1 cellular context compared by ENCODE assay signal in the genomic region with DNA sequence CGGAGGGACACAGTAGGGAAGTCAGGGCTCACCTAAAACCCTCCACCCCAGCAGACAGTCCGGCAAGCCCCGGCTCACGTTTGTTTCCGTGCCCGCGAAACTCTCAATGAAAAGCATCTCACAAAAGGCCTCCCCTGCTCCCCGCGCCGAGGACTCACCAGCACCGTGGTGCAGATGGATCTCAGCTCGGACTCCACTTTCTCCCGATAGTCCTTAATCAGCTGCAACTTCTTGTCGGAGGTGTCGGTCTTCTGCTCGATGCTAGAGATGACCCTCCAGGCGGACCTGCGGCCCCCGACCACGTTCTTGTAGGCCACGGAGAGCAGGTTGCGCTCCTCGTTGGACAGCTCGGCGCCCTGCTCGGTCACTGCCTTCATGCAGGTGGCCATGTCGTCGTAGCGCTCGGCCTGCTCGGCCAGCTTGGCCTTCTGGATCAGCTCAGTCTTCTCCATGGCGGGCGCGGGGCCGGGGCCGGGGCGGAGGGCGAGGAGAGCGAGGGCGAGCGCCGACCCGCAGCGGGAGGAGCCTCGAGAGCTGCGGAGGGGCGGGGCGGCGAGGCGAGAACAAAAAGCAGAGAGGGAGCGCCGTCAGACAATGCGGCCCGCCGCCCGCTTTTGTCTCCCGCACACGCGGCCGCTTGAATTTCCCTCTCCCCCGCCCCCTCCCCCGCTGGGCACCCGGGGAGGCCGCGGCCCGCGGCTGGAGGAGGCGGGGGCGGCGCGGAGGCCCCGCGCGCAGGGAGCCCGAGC.
TF ChIP-seq lines count a peak whose summit lies in the region.

No MANE protein-coding gene starts in this region.

TF ChIP-seq in K562, 482 proteins besides CTCF, POLR2A, EP300 and RAD21 (continued from another document and continues in another):
- TF ChIP-seq, protein P1, sequence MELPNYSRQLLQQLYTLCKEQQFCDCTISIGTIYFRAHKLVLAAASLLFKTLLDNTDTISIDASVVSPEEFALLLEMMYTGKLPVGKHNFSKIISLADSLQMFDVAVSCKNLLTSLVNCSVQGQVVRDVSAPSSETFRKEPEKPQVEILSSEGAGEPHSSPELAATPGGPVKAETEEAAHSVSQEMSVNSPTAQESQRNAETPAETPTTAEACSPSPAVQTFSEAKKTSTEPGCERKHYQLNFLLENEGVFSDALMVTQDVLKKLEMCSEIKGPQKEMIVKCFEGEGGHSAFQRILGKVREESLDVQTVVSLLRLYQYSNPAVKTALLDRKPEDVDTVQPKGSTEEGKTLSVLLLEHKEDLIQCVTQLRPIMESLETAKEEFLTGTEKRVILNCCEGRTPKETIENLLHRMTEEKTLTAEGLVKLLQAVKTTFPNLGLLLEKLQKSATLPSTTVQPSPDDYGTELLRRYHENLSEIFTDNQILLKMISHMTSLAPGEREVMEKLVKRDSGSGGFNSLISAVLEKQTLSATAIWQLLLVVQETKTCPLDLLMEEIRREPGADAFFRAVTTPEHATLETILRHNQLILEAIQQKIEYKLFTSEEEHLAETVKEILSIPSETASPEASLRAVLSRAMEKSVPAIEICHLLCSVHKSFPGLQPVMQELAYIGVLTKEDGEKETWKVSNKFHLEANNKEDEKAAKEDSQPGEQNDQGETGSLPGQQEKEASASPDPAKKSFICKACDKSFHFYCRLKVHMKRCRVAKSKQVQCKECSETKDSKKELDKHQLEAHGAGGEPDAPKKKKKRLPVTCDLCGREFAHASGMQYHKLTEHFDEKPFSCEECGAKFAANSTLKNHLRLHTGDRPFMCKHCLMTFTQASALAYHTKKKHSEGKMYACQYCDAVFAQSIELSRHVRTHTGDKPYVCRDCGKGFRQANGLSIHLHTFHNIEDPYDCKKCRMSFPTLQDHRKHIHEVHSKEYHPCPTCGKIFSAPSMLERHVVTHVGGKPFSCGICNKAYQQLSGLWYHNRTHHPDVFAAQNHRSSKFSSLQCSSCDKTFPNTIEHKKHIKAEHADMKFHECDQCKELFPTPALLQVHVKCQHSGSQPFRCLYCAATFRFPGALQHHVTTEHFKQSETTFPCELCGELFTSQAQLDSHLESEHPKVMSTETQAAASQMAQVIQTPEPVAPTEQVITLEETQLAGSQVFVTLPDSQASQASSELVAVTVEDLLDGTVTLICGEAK (IDR thresholded peaks at IDR 0.05) = no peak
- TF ChIP-seq, protein P1 (CRISPR knock-in tag; IDR thresholded peaks at IDR 0.05) = no peak
- peak; percentile 48; the same call in 1 of the 2 replicates for TF ChIP-seq KLF13 (tag; IDR thresholded peaks at IDR 0.05; ENCODE audit: borderline replicate concordance, low read depth)
- TF ChIP-seq CTCFL (IDR thresholded peaks at IDR 0.05; ENCODE audit: borderline replicate concordance, insufficient read depth, low read depth, low read length, poor library complexity, severe bottlenecking) = no peak
- TF ChIP-seq SOX6 (IDR thresholded peaks at IDR 0.05) = no peak; the same call in 1 of the 2 replicates
- no peak for TF ChIP-seq HNRNPLL (IDR thresholded peaks at IDR 0.05; ENCODE audit: low read depth, low read length, poor library complexity, severe bottlenecking)
- 0 out of 4 replicates have a peak, but pooled peaks of 1 of the 2 experiments have one; percentile 26 for TF ChIP-seq HDAC1 (IDR thresholded peaks at IDR 0.05)
- TF ChIP-seq, protein P2, sequence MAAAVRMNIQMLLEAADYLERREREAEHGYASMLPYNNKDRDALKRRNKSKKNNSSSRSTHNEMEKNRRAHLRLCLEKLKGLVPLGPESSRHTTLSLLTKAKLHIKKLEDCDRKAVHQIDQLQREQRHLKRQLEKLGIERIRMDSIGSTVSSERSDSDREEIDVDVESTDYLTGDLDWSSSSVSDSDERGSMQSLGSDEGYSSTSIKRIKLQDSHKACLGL (CRISPR knock-in tag; IDR thresholded peaks at IDR 0.05; ENCODE audit: borderline replicate concordance, poor library complexity, severe bottlenecking) = no peak
- TF ChIP-seq ZNF12 (CRISPR knock-in tag; IDR thresholded peaks at IDR 0.05) = peak; percentile 66; the same call in 1 of the 2 replicates
- no peak for TF ChIP-seq TARDBP (IDR thresholded peaks at IDR 0.05)
- TF ChIP-seq FOXO4 (CRISPR knock-in tag; IDR thresholded peaks at IDR 0.05) = no peak
- peak; percentile 69 for TF ChIP-seq RBBP5 (IDR thresholded peaks at IDR 0.05; ENCODE audit: borderline replicate concordance, insufficient read depth, low read length, poor library complexity, severe bottlenecking)
- no peak for TF ChIP-seq ZNF253 (CRISPR knock-in tag; conservative IDR thresholded peaks at IDR 0.05)
- TF ChIP-seq ZZZ3 (IDR thresholded peaks at IDR 0.05) = no peak
- TF ChIP-seq, protein P3, sequence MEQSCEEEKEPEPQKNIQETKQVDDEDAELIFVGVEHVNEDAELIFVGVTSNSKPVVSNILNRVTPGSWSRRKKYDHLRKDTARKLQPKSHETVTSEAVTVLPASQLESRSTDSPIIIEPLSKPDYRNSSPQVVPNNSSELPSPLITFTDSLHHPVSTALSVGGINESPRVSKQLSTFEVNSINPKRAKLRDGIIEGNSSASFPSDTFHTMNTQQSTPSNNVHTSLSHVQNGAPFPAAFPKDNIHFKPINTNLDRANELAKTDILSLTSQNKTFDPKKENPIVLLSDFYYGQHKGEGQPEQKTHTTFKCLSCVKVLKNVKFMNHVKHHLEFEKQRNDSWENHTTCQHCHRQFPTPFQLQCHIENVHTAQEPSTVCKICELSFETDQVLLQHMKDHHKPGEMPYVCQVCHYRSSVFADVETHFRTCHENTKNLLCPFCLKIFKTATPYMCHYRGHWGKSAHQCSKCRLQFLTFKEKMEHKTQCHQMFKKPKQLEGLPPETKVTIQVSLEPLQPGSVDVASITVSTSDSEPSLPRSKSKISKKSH (CRISPR knock-in tag; IDR thresholded peaks at IDR 0.05) = no peak
- no peak for TF ChIP-seq HDAC3 (IDR thresholded peaks at IDR 0.05; ENCODE audit: borderline replicate concordance, partially characterized antibody)
- no peak for TF ChIP-seq ZNF184 (CRISPR knock-in tag; IDR thresholded peaks at IDR 0.05)
- no peak for TF ChIP-seq TBP (optimal IDR thresholded peaks at IDR 0.05; ENCODE audit: low read depth, low read length)
- TF ChIP-seq, protein P4, sequence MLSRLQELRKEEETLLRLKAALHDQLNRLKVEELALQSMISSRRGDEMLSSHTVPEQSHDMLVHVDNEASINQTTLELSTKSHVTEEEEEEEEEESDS (CRISPR knock-in tag; IDR thresholded peaks at IDR 0.05) = no peak
- peak; percentile 14; the same call in 1 of the 2 replicates for TF ChIP-seq SMARCE1 (IDR thresholded peaks at IDR 0.05)
- TF ChIP-seq ZNF263 (CRISPR knock-in tag; IDR thresholded peaks at IDR 0.05; ENCODE audit: borderline replicate concordance) = peak; percentile 48; the same call in 1 of the 2 replicates
- TF ChIP-seq CBFB (CRISPR knock-in tag; IDR thresholded peaks at IDR 0.05) = no peak
- no peak for TF ChIP-seq MAFK (IDR thresholded peaks at IDR 0.05; ENCODE audit: low read length)
- no peak for TF ChIP-seq ZNF785 (CRISPR knock-in tag; IDR thresholded peaks at IDR 0.05)
- TF ChIP-seq ZNF436 (CRISPR knock-in tag; IDR thresholded peaks at IDR 0.05) = no peak
- TF ChIP-seq ZNF384 (IDR thresholded peaks at IDR 0.05; ENCODE audit: low read depth, low read length) = no peak
- TF ChIP-seq SLC30A9 (CRISPR knock-in tag; IDR thresholded peaks at IDR 0.05) = no peak
- TF ChIP-seq CREM (IDR thresholded peaks at IDR 0.05; ENCODE audit: low read depth) = peak; percentile 17; the same call in 1 of the 2 replicates
- TF ChIP-seq KAT7 (CRISPR knock-in tag; IDR thresholded peaks at IDR 0.05; ENCODE audit: borderline replicate concordance) = no peak
- no peak for TF ChIP-seq ZNF766 (CRISPR knock-in tag; conservative IDR thresholded peaks at IDR 0.05)
- peak in 1 of 3 experiments; percentile 34 for TF ChIP-seq YY1 (IDR thresholded peaks at IDR 0.05; ENCODE audit: borderline replicate concordance in 1 of 3, control insufficient read depth in 1 of 3, extremely low read depth in 1 of 3, insufficient read depth in 3 of 3, insufficient read length in 1 of 3, insufficient replicate concordance in 2 of 3, low read depth in 1 of 3, low read length in 2 of 3)
- no peak for TF ChIP-seq HEY1 (CRISPR knock-in tag; IDR thresholded peaks at IDR 0.05; ENCODE audit: borderline replicate concordance)
- TF ChIP-seq RBM22 (IDR thresholded peaks at IDR 0.05; ENCODE audit: low read depth, low read length, poor library complexity, severe bottlenecking) = no peak
- TF ChIP-seq RNF2 (IDR thresholded peaks at IDR 0.05) = no peak
- no peak for TF ChIP-seq EP400 (IDR thresholded peaks at IDR 0.05)
- TF ChIP-seq NCOA2 (IDR thresholded peaks at IDR 0.05; ENCODE audit: partially characterized antibody in 2 of 2) = no peak
- no peak for TF ChIP-seq CBX8 (IDR thresholded peaks at IDR 0.05; ENCODE audit: borderline replicate concordance, extremely low read depth, low read depth, low read length, poor library complexity, severe bottlenecking)
- no peak for TF ChIP-seq ZNF644 (tag; IDR thresholded peaks at IDR 0.05; ENCODE audit: low read depth)
- no peak; the same call in 1 of the 2 replicates for TF ChIP-seq PRMT5 (CRISPR knock-in tag; IDR thresholded peaks at IDR 0.05)
- TF ChIP-seq ZNF239 (CRISPR knock-in tag; IDR thresholded peaks at IDR 0.05) = no peak
- no peak for TF ChIP-seq RAD51 (IDR thresholded peaks at IDR 0.05; ENCODE audit: borderline replicate concordance, low read depth)
- TF ChIP-seq, protein P5, sequence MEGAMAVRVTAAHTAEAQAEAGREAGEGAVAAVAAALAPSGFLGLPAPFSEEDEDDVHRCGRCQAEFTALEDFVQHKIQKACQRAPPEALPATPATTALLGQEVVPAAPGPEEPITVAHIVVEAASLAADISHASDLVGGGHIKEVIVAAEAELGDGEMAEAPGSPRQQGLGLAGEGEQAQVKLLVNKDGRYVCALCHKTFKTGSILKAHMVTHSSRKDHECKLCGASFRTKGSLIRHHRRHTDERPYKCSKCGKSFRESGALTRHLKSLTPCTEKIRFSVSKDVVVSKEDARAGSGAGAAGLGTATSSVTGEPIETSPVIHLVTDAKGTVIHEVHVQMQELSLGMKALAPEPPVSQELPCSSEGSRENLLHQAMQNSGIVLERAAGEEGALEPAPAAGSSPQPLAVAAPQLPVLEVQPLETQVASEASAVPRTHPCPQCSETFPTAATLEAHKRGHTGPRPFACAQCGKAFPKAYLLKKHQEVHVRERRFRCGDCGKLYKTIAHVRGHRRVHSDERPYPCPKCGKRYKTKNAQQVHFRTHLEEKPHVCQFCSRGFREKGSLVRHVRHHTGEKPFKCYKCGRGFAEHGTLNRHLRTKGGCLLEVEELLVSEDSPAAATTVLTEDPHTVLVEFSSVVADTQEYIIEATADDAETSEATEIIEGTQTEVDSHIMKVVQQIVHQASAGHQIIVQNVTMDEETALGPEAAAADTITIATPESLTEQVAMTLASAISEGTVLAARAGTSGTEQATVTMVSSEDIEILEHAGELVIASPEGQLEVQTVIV (CRISPR knock-in tag; IDR thresholded peaks at IDR 0.05; ENCODE audit: borderline replicate concordance) = no peak
